Comparison of ENCODE assay signal across 11 cellular contexts in genomic region chr11:78914503-78914902, GRCh38.
DNase-seq lines count a peak whose midpoint lies in the region.
"Had no signal": no experiment of that assay in that cellular context is flagged by ENCODE, and none has a peak within 500 bp of the region (broad histone marks: within the 10 kb centered on the region; RNA-seq: fewer than 3 reads in every experiment).

No MANE protein-coding gene starts in this region.

- DNase-seq in DMS79 (lab: John Stamatoyannopoulos, UW) (peak; percentile 25), DMS79 treated with DMSO at 0.1 percent for 48 hours (lab: John Stamatoyannopoulos, UW) (peak; percentile 30), left kidney (ENCODE audit: low read depth, low spot score) (peak; percentile 82), retina (peak; percentile 34), midbrain (lab: John Stamatoyannopoulos, UW) (no peak)
- DNase-seq in stimulated activated CD4-positive, alpha-beta T cell treated with anti-CD3 and anti-CD28 coated beads, Interleukin-2, amount 100 ng/mL, for 24 hours: no peak
- DNase-seq: BE2C; CD4-positive, alpha-beta memory T cell; DND-41; GM23248; IMR-90 had no signal

Comparison
In these comparisons a context has a peak if more than half of its experiments do, and no peak if none do; other contexts are left out.
1. DNase-seq: peak in DMS79 (single experiment), DMS79 treated with DMSO at 0.1 percent for 48 hours (single experiment), left kidney (single experiment) and retina (single experiment); none in midbrain (single experiment) and stimulated activated CD4-positive, alpha-beta T cell treated with anti-CD3 and anti-CD28 coated beads, Interleukin-2, amount 100 ng/mL, for 24 hours (0 of 2).